28 cellular contexts compared by ENCODE assay signal in genomic region chr11:71396548-71397123, GRCh38. TPM values are rescaled to one million over a fixed set of nuclear protein-coding genes. Genes with fewer than 3 reads are reported as not detected.
DNase-seq lines count a peak whose midpoint lies in the region.
"Had no signal": no experiment of that assay in that cellular context is flagged by ENCODE, and none has a peak within 500 bp of the region (broad histone marks: within the 10 kb centered on the region; RNA-seq: fewer than 3 reads in every experiment).

No MANE protein-coding gene starts in this region.

- peaks cover 0 to 2% of the 10 kb centered on the region in 2 donors for H3K4me1 ChIP-seq in neuronal stem cell (ENCODE audit: control insufficient read depth in 2 of 2, insufficient read depth in 1 of 2, low read depth in 1 of 2, low read length in 2 of 2)
- H3K4me1 ChIP-seq: colonic mucosa, left ventricle myocardium inferior, vagina had no signal

- no peak overlapping the region for H3K4me2 ChIP-seq in neuronal stem cell (ENCODE audit: insufficient read depth, low read length, poor library complexity, severe bottlenecking)

- peak overlapping the region; percentile 95 for H4K8ac ChIP-seq in neuronal stem cell (ENCODE audit: low read depth, low read length)

- no peak overlapping the region for H3K23ac ChIP-seq in neuronal stem cell (ENCODE audit: low read depth, low read length, poor library complexity)

- DNase-seq in DMS 273 (lab: John Stamatoyannopoulos, UW; ENCODE audit: unreplicated experiment) (peak; percentile 10), DMS 273 treated with DMSO at 0.1 percent for 48 hours (lab: John Stamatoyannopoulos, UW) (no peak), LoVo (ENCODE audit: low spot score) (peak; percentile 27), NCI-H345 (lab: John Stamatoyannopoulos, UW) (peak; percentile 98), neuronal stem cell (ENCODE audit: low spot score) (no peak), activated gamma-delta T cell treated with Interleukin-2 at 50 U/mL for 16 hours (no peak), C1 segment of cervical spinal cord (lab: John Stamatoyannopoulos, UW) (no peak), T-helper 1 cell (no peak)
- DNase-seq: activated CD8-positive, alpha-beta T cell treated with anti-CD3 and anti-CD28 coated beads, Interleukin-2, amount 10 ng/mL, durations not matched to agents 7 days and 5 days; activated naive CD8-positive, alpha-beta T cell treated with anti-CD3 and anti-CD28 coated beads for 36 hours; activated T-cell treated with anti-CD3 and anti-CD28 coated beads for 4 hours; aorta; colonic mucosa; DMS79 treated with DMSO at 0.1 percent for 48 hours; effector CD8-positive, alpha-beta T cell; H9; islet precursor cell; KG1; left ventricle myocardium inferior; naive B cell; occipital lobe; stimulated activated CD4-positive, alpha-beta T cell treated with anti-CD3 and anti-CD28 coated beads, Interleukin-15, amount 100 ng/mL, for 24 hours; stimulated activated naive CD8-positive, alpha-beta T cell treated with anti-CD3 and anti-CD28 coated beads, Interleukin-15, Interleukin-2, amounts not matched to agents 100 U/mL and 50 U/mL, for 24 hours; T-cell had no signal

- no peak overlapping the region for H2BK5ac ChIP-seq in neuronal stem cell (ENCODE audit: low read length)

- H2BK120ac ChIP-seq in neuronal stem cell (ENCODE audit: low read depth, low read length) = peak overlapping the region; percentile 17

- no peak overlapping the region for H4K91ac ChIP-seq in neuronal stem cell (ENCODE audit: low read depth, low read length, poor library complexity)

- no peak overlapping the region for H2BK12ac ChIP-seq in neuronal stem cell (ENCODE audit: low read length)

- H3K14ac ChIP-seq in neuronal stem cell (ENCODE audit: low read length) = no peak overlapping the region

- H3K4ac ChIP-seq in neuronal stem cell (ENCODE audit: low read length) = no peak overlapping the region

- H3K27me3 ChIP-seq in neuronal stem cell (ENCODE audit: control insufficient read depth in 3 of 3, insufficient read depth in 3 of 3, low read depth in 1 of 3, low read length in 3 of 3) = peaks cover 0 to 3% (median 0%) of the 10 kb centered on the region in 3 experiments
- H3K27me3 ChIP-seq: colonic mucosa, vagina had no signal

- WGBS in neuronal stem cell (ENCODE audit: extremely low coverage in 2 of 2, insufficient read length in 2 of 2, insufficient replicate concordance in 1 of 2), 2 donors = no CpG with 5 or more reads among the region's 16 CpGs

- no peak overlapping the region for H3K27ac ChIP-seq in neuronal stem cell (replicated peaks; ENCODE audit: low read length)
- H3K27ac ChIP-seq: 22Rv1, colonic mucosa, epithelial cell of prostate, left ventricle myocardium inferior, RWPE1, vagina had no signal

- H2AFZ ChIP-seq in neuronal stem cell (ENCODE audit: low read length) = no peak overlapping the region

- peak overlapping the region; percentile 49 for H2BK15ac ChIP-seq in neuronal stem cell (ENCODE audit: low read length)

- no peak overlapping the region for H3K4me3 ChIP-seq in neuronal stem cell (ENCODE audit: low read length in 2 of 2)
- H3K4me3 ChIP-seq: colonic mucosa, left ventricle myocardium inferior, vagina had no signal

- no peaks in the 10 kb centered on the region for H3K9me3 ChIP-seq in neuronal stem cell (replicated peaks in 1 of 2; ENCODE audit: control insufficient read depth in 2 of 2, insufficient read depth in 1 of 2, low read depth in 1 of 2, low read length in 2 of 2)
- H3K9me3 ChIP-seq: colonic mucosa, left ventricle myocardium inferior, vagina had no signal

- H3K9ac ChIP-seq in neuronal stem cell (ENCODE audit: low read depth, low read length, poor library complexity) = no peak overlapping the region

- H3K79me1 ChIP-seq in neuronal stem cell (ENCODE audit: low read depth, low read length) = no peaks in the 10 kb centered on the region

- peak overlapping the region; percentile 31 for H2AK5ac ChIP-seq in neuronal stem cell (ENCODE audit: low read depth, low read length)

- no peaks in the 10 kb centered on the region for H3K36me3 ChIP-seq in neuronal stem cell (replicated peaks in 1 of 2; ENCODE audit: control insufficient read depth in 2 of 2, insufficient read depth in 2 of 2, low read length in 2 of 2)
- H3K36me3 ChIP-seq: colonic mucosa, left ventricle myocardium inferior, vagina had no signal

- no peak overlapping the region for H3K18ac ChIP-seq in neuronal stem cell (ENCODE audit: low read length)

RNA-seq across cellular contexts. Expression of gene DHCR7, which starts 51.6 kb away (rescaled TPM):
- 138 TPM for polyA plus RNA-seq in neuronal stem cell (2013, experiment 1 of 2)
- polyA plus RNA-seq in neuronal stem cell (2013, experiment 2 of 2) = 140 TPM

RNA-seq across cellular contexts. Expression of gene NADSYN1, which starts 56.4 kb away (rescaled TPM):
- 16.3 TPM for polyA plus RNA-seq in neuronal stem cell (2013, experiment 1 of 2)
- 16.8 TPM for polyA plus RNA-seq in neuronal stem cell (2013, experiment 2 of 2)

Comparison
In these comparisons a context has a peak if more than half of its experiments do, and no peak if none do; other contexts are left out.
1. DNase-seq: peak in DMS 273 (single experiment), LoVo (single experiment) and NCI-H345 (single experiment); none in DMS 273 treated with DMSO at 0.1 percent for 48 hours (single experiment), neuronal stem cell (single experiment), activated gamma-delta T cell treated with Interleukin-2 at 50 U/mL for 16 hours (single experiment), C1 segment of cervical spinal cord (0 of 14) and T-helper 1 cell (0 of 5).